In the genomic region with DNA sequence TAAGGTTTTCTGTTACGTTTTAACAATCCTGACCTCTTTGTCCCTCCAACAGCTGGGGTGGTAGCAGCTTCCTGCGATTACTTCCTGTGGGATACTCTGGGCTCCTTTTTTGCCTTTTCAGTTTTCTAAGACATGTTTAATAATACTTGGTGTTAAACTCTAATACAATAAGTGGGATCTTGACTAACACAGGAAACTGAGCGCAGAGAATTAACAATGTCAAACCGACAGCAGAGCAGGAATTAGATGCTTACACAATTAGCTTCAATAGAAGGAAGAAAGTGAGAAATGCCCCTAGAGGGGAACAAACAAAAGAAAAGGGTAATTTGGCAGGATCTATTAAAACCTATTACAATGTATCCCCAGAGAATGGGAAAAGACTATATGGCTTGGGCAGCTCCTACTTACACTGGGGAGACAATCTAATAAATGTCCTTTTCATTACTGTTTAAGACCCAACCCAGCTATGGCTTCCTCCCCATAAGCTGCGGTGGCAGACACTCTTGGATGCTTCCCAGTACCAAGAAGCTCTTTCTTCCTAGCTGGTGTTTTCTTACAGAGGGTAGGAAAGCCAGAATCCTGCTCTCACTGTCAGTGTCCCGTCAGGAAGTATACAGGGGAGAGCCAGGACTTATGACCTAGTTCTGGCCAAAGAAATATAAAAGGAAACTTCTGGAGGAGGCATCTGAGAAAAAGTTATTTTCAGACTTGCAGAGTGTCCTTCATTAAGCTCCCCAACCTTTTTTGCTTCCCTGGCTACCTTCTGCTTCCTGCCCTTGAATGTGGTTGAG, we compare ENCODE assay signal across 11 cellular contexts.
"Had no signal": no experiment of that assay in that cellular context is flagged by ENCODE, and none has a peak within 500 bp of the region (broad histone marks: within the 10 kb centered on the region; RNA-seq: fewer than 3 reads in every experiment).

No MANE protein-coding gene starts in this region.

- H3K36me3 ChIP-seq: cardiac muscle cell, lower lobe of right lung, thoracic aorta had no signal

- DNase-seq: activated CD8-positive, alpha-beta memory T cell treated with anti-CD3 and anti-CD28 coated beads, Interleukin-2, amount 50 U/mL, for 48 hours; activated naive CD8-positive, alpha-beta T cell treated with anti-CD3 and anti-CD28 coated beads, Interleukin-2, amount 50 U/mL, for 24 hours; lower lobe of right lung; naive thymus-derived CD8-positive, alpha-beta T cell; stimulated activated CD4-positive, alpha-beta T cell treated with anti-CD3 and anti-CD28 coated beads, Interleukin-4, amount 100 ng/mL, for 1 hour; stimulated activated CD8-positive, alpha-beta memory T cell treated with anti-CD3 and anti-CD28 coated beads, Interleukin-4, amount 100 ng/mL, for 48 hours; stimulated activated naive CD8-positive, alpha-beta T cell treated with anti-CD3 and anti-CD28 coated beads, Interleukin-15, amount 100 ng/mL, for 72 hours; T-helper 9 cell had no signal

- H3K9me3 ChIP-seq: lower lobe of right lung, thoracic aorta had no signal

- ATAC-seq: activated naive CD8-positive, alpha-beta T cell treated with anti-CD3 and anti-CD28 coated beads, Interleukin-2, amount 50 U/mL, for 24 hours; lower lobe of right lung; naive thymus-derived CD8-positive, alpha-beta T cell; stimulated activated naive CD8-positive, alpha-beta T cell treated with anti-CD3 and anti-CD28 coated beads, Interleukin-15, amount 100 ng/mL, for 72 hours had no signal

- H3K27ac ChIP-seq: cardiac muscle cell, lower lobe of right lung, thoracic aorta, VCaP had no signal

- H3K4me3 ChIP-seq: cardiac muscle cell, lower lobe of right lung, thoracic aorta had no signal
